8 cellular contexts compared by ENCODE assay signal in genomic region chr19:38375098-38375493, GRCh38. TPM values are rescaled to one million over a fixed set of nuclear protein-coding genes. Genes with fewer than 3 reads are reported as not detected.
DNase-seq lines count a peak whose midpoint lies in the region; ATAC-seq lines count a peak whose summit lies in the region.

No MANE protein-coding gene starts in this region.

- H3K36me3 Mint-ChIP-seq in CD8-positive, alpha-beta memory T cell: peaks cover 5 to 36% (median 6%) of the 10 kb centered on the region in 3 donors
- H3K36me3 Mint-ChIP-seq in naive B cell: peaks cover 8 to 20% of the 10 kb centered on the region in 2 donors

- peak overlapping the region; percentile 91 for H3K27ac ChIP-seq in CD8-positive, alpha-beta memory T cell (ENCODE audit: low read depth, low read length)
- H3K27ac ChIP-seq in effector memory CD4-positive, alpha-beta T cell (ENCODE audit: insufficient read depth, low read length, poor library complexity, severe bottlenecking): peak overlapping the region; percentile 86

- peaks cover 21% of the 10 kb centered on the region for H3K4me1 ChIP-seq in CD8-positive, alpha-beta memory T cell (ENCODE audit: insufficient read depth, low read length)
- peaks cover 12% of the 10 kb centered on the region for H3K4me1 ChIP-seq in effector memory CD4-positive, alpha-beta T cell (ENCODE audit: control insufficient read depth, insufficient read depth, low read length, poor library complexity, severe bottlenecking)

- peaks cover 29 to 33% (median 31%) of the 10 kb centered on the region in 3 donors for H3K4me1 Mint-ChIP-seq in CD8-positive, alpha-beta memory T cell
- H3K4me1 Mint-ChIP-seq in naive B cell: peaks cover 23 to 34% (median 31%) of the 10 kb centered on the region in 3 donors

- ATAC-seq in naive B cell (ENCODE audit: low read depth in 2 of 2) (no peak), GM19035 (IDR thresholded peaks at IDR 0.05; ENCODE audit: unreplicated experiment) (no peak), HG03342 (IDR thresholded peaks at IDR 0.05; ENCODE audit: unreplicated experiment) (no peak)

- H3K27me3 Mint-ChIP-seq in CD8-positive, alpha-beta memory T cell: peaks cover 4 to 8% of the 10 kb centered on the region in 2 donors
- H3K27me3 Mint-ChIP-seq in naive B cell: peaks cover 9 to 16% (median 10%) of the 10 kb centered on the region in 3 donors

- no peaks in the 10 kb centered on the region for H3K27me3 ChIP-seq in CD8-positive, alpha-beta memory T cell (ENCODE audit: insufficient read depth, low read length, poor library complexity, severe bottlenecking)
- H3K27me3 ChIP-seq in effector memory CD4-positive, alpha-beta T cell (replicated peaks; ENCODE audit: control insufficient read depth, insufficient read depth, low read length, poor library complexity, severe bottlenecking): no peaks in the 10 kb centered on the region

- peaks cover 27% of the 10 kb centered on the region for H3K36me3 ChIP-seq in CD8-positive, alpha-beta memory T cell (ENCODE audit: insufficient read depth, low read length)
- H3K36me3 ChIP-seq in effector memory CD4-positive, alpha-beta T cell (ENCODE audit: control insufficient read depth, insufficient read depth, low read length): peaks cover 19% of the 10 kb centered on the region

- no peak for DNase-seq in CD8-positive, alpha-beta memory T cell
- DNase-seq in NCI-H69 (lab: John Stamatoyannopoulos, UW) (peak; percentile 60), naive B cell (no peak), CD1c-positive myeloid dendritic cell (ENCODE audit: extremely low spot score) (no peak), NOMO-1 treated with dmso at 0.1 percent for 144 hours (lab: John Stamatoyannopoulos, UW; ENCODE audit: unreplicated experiment) (no peak)
- DNase-seq in effector memory CD4-positive, alpha-beta T cell: no peak

- H3K9me3 ChIP-seq in CD8-positive, alpha-beta memory T cell (ENCODE audit: low read length): no peaks in the 10 kb centered on the region
- no peaks in the 10 kb centered on the region for H3K9me3 ChIP-seq in effector memory CD4-positive, alpha-beta T cell (ENCODE audit: control insufficient read depth, low read length)

- no peaks in the 10 kb centered on the region for H3K9me3 Mint-ChIP-seq in CD8-positive, alpha-beta memory T cell
- no peaks in the 10 kb centered on the region for H3K9me3 Mint-ChIP-seq in naive B cell

- CTCF ChIA-PET in CD8-positive, alpha-beta memory T cell (lab: Charles Lee): interaction anchor here (1.4 to 3.7 kb wide), 6 partner anchors 13 to 131 kb away, joined by 4 to 37 read pairs (median 13); partner anchors contain the start of genes CATSPERG, FAM98C, GGN and KCNK6

- POLR2A ChIA-PET in CD8-positive, alpha-beta memory T cell (lab: Charles Lee): interaction anchor here (0.5 to 1.7 kb wide), 9 partner anchors 13 to 489 kb away, joined by 3 to 25 read pairs (median 9); partner anchors contain the start of genes CATSPERG, FAM98C, GGN and SIPA1L3

- H3K4me3 ChIP-seq in CD8-positive, alpha-beta memory T cell (ENCODE audit: low read length): peak overlapping the region; percentile 89
- peak overlapping the region; percentile 86 for H3K4me3 ChIP-seq in effector memory CD4-positive, alpha-beta T cell (ENCODE audit: insufficient read depth, low read depth, low read length, poor library complexity, severe bottlenecking)

- peak overlapping the region; percentile 93 to 99 (median 98) for H3K27ac Mint-ChIP-seq in CD8-positive, alpha-beta memory T cell
- peak overlapping the region; percentile 95 to 99 (median 98) for H3K27ac Mint-ChIP-seq in naive B cell

- peak overlapping the region; percentile 97 to 100 (median 98) for H3K4me3 Mint-ChIP-seq in CD8-positive, alpha-beta memory T cell
- H3K4me3 Mint-ChIP-seq in naive B cell: peak overlapping the region; percentile 96 to 100 (median 99)

RNA-seq across cellular contexts. Expression of gene PSMD8, which starts 0.7 kb away (rescaled TPM):
- 100 to 1,000 TPM; 256 to 267 TPM for total RNA-seq in CD8-positive, alpha-beta memory T cell
- polyA plus RNA-seq in CD8-positive, alpha-beta memory T cell: 180 TPM
- polyA plus RNA-seq in naive B cell (ENCODE audit: low read depth in 6 of 6): 100 to 1,000 TPM; 150 to 193 (median 155) TPM

RNA-seq across cellular contexts. Expression of gene GGN, which starts 12.7 kb away (rescaled TPM):
- under 1 TPM in 1 of 2 experiments, not detected in 1; 0.15 TPM for total RNA-seq in CD8-positive, alpha-beta memory T cell
- not detected for polyA plus RNA-seq in CD8-positive, alpha-beta memory T cell
- not detected for polyA plus RNA-seq in naive B cell (ENCODE audit: low read depth in 6 of 6)

RNA-seq across cellular contexts. Expression of gene SPRED3, which starts 13.4 kb away (rescaled TPM):
- total RNA-seq in CD8-positive, alpha-beta memory T cell: under 1 TPM; 0.33 to 0.66 TPM
- polyA plus RNA-seq in CD8-positive, alpha-beta memory T cell: not detected
- not detected for polyA plus RNA-seq in naive B cell (ENCODE audit: low read depth in 6 of 6)

RNA-seq across cellular contexts. Expression of gene FAM98C, which starts 27.8 kb away (rescaled TPM):
- total RNA-seq in CD8-positive, alpha-beta memory T cell: 10 to 100 TPM; 17.8 to 25.2 TPM
- 16.8 TPM for polyA plus RNA-seq in CD8-positive, alpha-beta memory T cell
- polyA plus RNA-seq in naive B cell (ENCODE audit: low read depth in 6 of 6): 10 to 100 TPM in 5 of 6 donors, 1 to 10 TPM in 1; 3.6 to 23.8 (median 14.2) TPM

RNA-seq across cellular contexts. Expression of gene CATSPERG, which starts 39.5 kb away (rescaled TPM):
- total RNA-seq in CD8-positive, alpha-beta memory T cell: 1 to 10 TPM; 4.3 to 4.6 TPM
- polyA plus RNA-seq in CD8-positive, alpha-beta memory T cell: 0.94 TPM
- 10 to 100 TPM in 1 of 6 donors, 1 to 10 TPM in 5; 1.2 to 11.1 (median 3.0) TPM for polyA plus RNA-seq in naive B cell (ENCODE audit: low read depth in 6 of 6)
